In genomic region chr6:3251462-3252314, GRCh38 we compare ENCODE assay signal across 8 cellular contexts. TPM values are rescaled to one million over a fixed set of nuclear protein-coding genes. Genes with fewer than 3 reads are reported as not detected.
A peak's percentile ranks its signal among the peaks of the same experiment; 100 is the strongest.
DNase-seq lines count a peak whose midpoint lies in the region; ATAC-seq and TF ChIP-seq lines count a peak whose summit lies in the region.

No MANE protein-coding gene starts in this region.

- H3K4me3 Mint-ChIP-seq in naive thymus-derived CD8-positive, alpha-beta T cell = peak overlapping the region in 5 of 10 donors; percentile 19 to 68 (median 54)

- POLR2A ChIA-PET in IMR-90 (lab: Charles Lee; ENCODE audit: unreplicated experiment) = no interaction called here
- POLR2A ChIA-PET in naive thymus-derived CD8-positive, alpha-beta T cell (lab: Charles Lee) = interaction anchor here (1.1 to 1.6 kb wide), 2 partner anchors 92 to 94 kb away, joined by 3 to 9 read pairs; partner anchors contain the start of gene TUBB2A

- no peak overlapping the region for H2BK5ac ChIP-seq in IMR-90 (ENCODE audit: low read depth, low read length, poor library complexity, severe bottlenecking)

- no TSS peak for BruUV-seq in IMR-90 (replicated peaks; lab: Mats Ljungman, UMichigan)

- TF ChIP-seq CTCF in IMR-90 (conservative IDR thresholded peaks at IDR 0.05; ENCODE audit: low read depth, low read length) = peak; percentile 97
- peak; percentile 93 for TF ChIP-seq CTCF in OCI-LY1 (IDR thresholded peaks at IDR 0.05; ENCODE audit: low read length)
- TF ChIP-seq CTCF in epithelial cell of proximal tubule (conservative IDR thresholded peaks at IDR 0.05; ENCODE audit: low read depth, low read length) = peak; percentile 96

- H2AK5ac ChIP-seq in IMR-90 (ENCODE audit: low read depth, low read length) = no peak overlapping the region

- H4K20me1 ChIP-seq in IMR-90 (ENCODE audit: insufficient read depth, low read length) (no peaks in the 10 kb centered on the region), OCI-LY1 (ENCODE audit: insufficient read depth, low read length) (no peaks in the 10 kb centered on the region)

- no peaks in the 10 kb centered on the region for H3K9me2 ChIP-seq in OCI-LY1 (ENCODE audit: low read depth, low read length)

- no peaks in the 10 kb centered on the region for H3K9me3 ChIP-seq in IMR-90 (ENCODE audit: control insufficient read depth, insufficient read depth, low read length)
- no peaks in the 10 kb centered on the region for H3K9me3 ChIP-seq in OCI-LY1 (ENCODE audit: low read length)

- intact Hi-C loops in IMR-90 (cut with micrococcal nuclease) = loop anchor here (1.0 kb wide), 2 partner anchors 94 to 125 kb away; partner anchors contain the start of gene TUBB2A

- H3K79me2 ChIP-seq in OCI-LY1 (ENCODE audit: insufficient read depth, low read length) = no peaks in the 10 kb centered on the region

- peak overlapping the region; percentile 45; the same call in 1 of the 2 replicates for H4K5ac ChIP-seq in IMR-90 (ENCODE audit: low read depth, low read length)

- peak overlapping the region; percentile 41; the same call in 1 of the 2 replicates for H3K23ac ChIP-seq in IMR-90 (ENCODE audit: low read depth, low read length)

- H3K4ac ChIP-seq in IMR-90 (ENCODE audit: low read depth, low read length) = peak overlapping the region; percentile 26

- H3K27me3 Mint-ChIP-seq in naive thymus-derived CD8-positive, alpha-beta T cell = peaks cover 11 to 31% (median 19%) of the 10 kb centered on the region in 5 donors

- in situ Hi-C loops in IMR-90 (cut with MboI; ENCODE audit: low sequenced_read_pairs) = loop anchor here (5.0 to 10.0 kb wide), 2 partner anchors 124 to 257 kb away; partner anchors contain the start of gene NQO2

- no peak overlapping the region for H3K14ac ChIP-seq in IMR-90 (replicated peaks; ENCODE audit: low read depth, low read length)

- H3K4me1 ChIP-seq in IMR-90 (ENCODE audit: control insufficient read depth, insufficient read depth, low read length) (peaks cover 13% of the 10 kb centered on the region), OCI-LY1 (ENCODE audit: insufficient read depth, low read length, severe bottlenecking) (no peaks in the 10 kb centered on the region)

- H3K27me3 ChIP-seq in IMR-90 (ENCODE audit: control insufficient read depth, insufficient read depth, low read length) = peaks cover 1% of the 10 kb centered on the region; the same call in 1 of the 2 replicates
- peaks cover 9% of the 10 kb centered on the region for H3K27me3 ChIP-seq in OCI-LY1 (ENCODE audit: insufficient read depth, low read length)

- peak; percentile 93 for TF ChIP-seq RAD21 in IMR-90 (IDR thresholded peaks at IDR 0.05; ENCODE audit: low read length)

- peaks cover 0 to 1% (median 0%) of the 10 kb centered on the region in 9 donors for H3K9me3 Mint-ChIP-seq in naive thymus-derived CD8-positive, alpha-beta T cell

- no peaks in the 10 kb centered on the region for H3K79me1 ChIP-seq in IMR-90 (ENCODE audit: low read depth in 1 of 2, low read length in 2 of 2)

- H3K36me3 Mint-ChIP-seq in naive thymus-derived CD8-positive, alpha-beta T cell = no peaks in the 10 kb centered on the region

- peak overlapping the region; percentile 23 for H2BK20ac ChIP-seq in IMR-90 (ENCODE audit: low read depth, low read length)

- dilution Hi-C loops in IMR-90 (cut with HindIII; ENCODE audit: low sequenced_read_pairs, unreplicated experiment) = no loop called here

- peaks cover 6 to 10% (median 7%) of the 10 kb centered on the region in 4 donors for H3K4me1 Mint-ChIP-seq in naive thymus-derived CD8-positive, alpha-beta T cell

- ATAC-seq in IMR-90 (ENCODE audit: low read depth) = peak; percentile 82
- ATAC-seq in naive thymus-derived CD8-positive, alpha-beta T cell = peak; percentile 95 to 99

- peak overlapping the region; percentile 76 for H2AK9ac ChIP-seq in IMR-90 (replicated peaks; ENCODE audit: low read depth, low read length, poor library complexity)

- H3K4me3 ChIP-seq in IMR-90 (ENCODE audit: insufficient read depth, low read depth, low read length) (no peak overlapping the region), OCI-LY1 (ENCODE audit: low read depth, low read length, poor library complexity, severe bottlenecking) (no peak overlapping the region), epithelial cell of proximal tubule (ENCODE audit: low read depth, low read length) (no peak overlapping the region)

- CTCF ChIA-PET in IMR-90 (lab: Yijun Ruan, JAX) = interaction anchor here (0.6 to 2.4 kb wide), 9 partner anchors 9 to 484 kb away, joined by 3 to 11 read pairs (median 3); partner anchors contain the start of gene TUBB2A

- peak overlapping the region; percentile 53 for H4K91ac ChIP-seq in IMR-90 (ENCODE audit: insufficient read depth, low read depth, low read length)

- H3K4me2 ChIP-seq in IMR-90 (ENCODE audit: low read depth, low read length) = no peak overlapping the region
- no peak overlapping the region for H3K4me2 ChIP-seq in OCI-LY1 (ENCODE audit: low read length)

- peak overlapping the region in 3 of 10 donors; percentile 12 to 76 (median 36) for H3K27ac Mint-ChIP-seq in naive thymus-derived CD8-positive, alpha-beta T cell

- H3K18ac ChIP-seq in IMR-90 (ENCODE audit: low read depth, low read length) = no peak overlapping the region

- no peak for TF ChIP-seq POLR2A in IMR-90 (IDR thresholded peaks at IDR 0.05; ENCODE audit: low read depth, low read length)

- no peaks in the 10 kb centered on the region for H3K36me3 ChIP-seq in IMR-90 (ENCODE audit: control insufficient read depth, insufficient read depth, low read length)
- H3K36me3 ChIP-seq in OCI-LY1 (ENCODE audit: insufficient read depth, low read length) = no peaks in the 10 kb centered on the region

- DNase-seq in AML-193 (lab: John Stamatoyannopoulos, UW) (peak; percentile 70 to 77), GM19240 (ENCODE audit: insufficient read length, low spot score) (peak; percentile 97), IMR-90 (peak; percentile 80), epithelial cell of proximal tubule (ENCODE audit: low read depth) (no peak)
- DNase-seq in activated CD8-positive, alpha-beta memory T cell treated with anti-CD3 and anti-CD28 coated beads, Interleukin-2, amount 50 U/mL, for 48 hours = peak; percentile 86
- DNase-seq in naive thymus-derived CD8-positive, alpha-beta T cell = peak; percentile 63 to 86 (median 78)
- DNase-seq in stimulated activated CD8-positive, alpha-beta memory T cell treated with anti-CD3 and anti-CD28 coated beads, Interleukin-7, amount 100 ng/mL, for 48 hours (ENCODE audit: extremely low read depth in 1 of 2, low read depth in 1 of 2) = peak; percentile 48 to 56

- H3K27ac ChIP-seq in IMR-90 (ENCODE audit: insufficient read depth, low read length) (no peak overlapping the region), OCI-LY1 (ENCODE audit: low read depth, low read length, poor library complexity, severe bottlenecking) (no peak overlapping the region)

- no peak overlapping the region for H3K9ac ChIP-seq in IMR-90 (ENCODE audit: low read depth, low read length)
- no peak overlapping the region for H3K9ac ChIP-seq in OCI-LY1 (ENCODE audit: low read length)

- 4% methylated on average over 4 of the region's 20 CpGs; no CpG with 5 or more reads in 1 of the 2 experiments for WGBS in IMR-90 (ENCODE audit: extremely low coverage in 2 of 2, insufficient read length in 1 of 2), 2 experiments

- H2AFZ ChIP-seq in IMR-90 (replicated peaks; ENCODE audit: low read length, poor library complexity) (peak overlapping the region; percentile 88), OCI-LY1 (ENCODE audit: low read length) (no peak overlapping the region)

- 0 out of 2 replicates have a peak overlapping the region, but pooled peaks have one; percentile 53 for H2BK120ac ChIP-seq in IMR-90 (ENCODE audit: low read depth, low read length)

- H4K8ac ChIP-seq in IMR-90 (ENCODE audit: low read depth in 2 of 2, low read length in 2 of 2) = peak overlapping the region in 1 of 2 experiments; percentile 74; a peak in 3 of 4 replicates

- peaks cover 10% of the 10 kb centered on the region for H3K9me1 ChIP-seq in IMR-90 (ENCODE audit: insufficient read depth, low read length)

- no peaks in the 10 kb centered on the region for H3F3A ChIP-seq in OCI-LY1 (ENCODE audit: insufficient read depth, low read length)

- no peak overlapping the region for H3K56ac ChIP-seq in IMR-90 (ENCODE audit: extremely low read depth, insufficient read depth, low read length)

- no peak overlapping the region for H2BK15ac ChIP-seq in IMR-90 (ENCODE audit: low read depth, low read length)

TF ChIP-seq in IMR-90, 13 proteins besides CTCF, POLR2A, EP300 and RAD21:
- TF ChIP-seq MXI1 (IDR thresholded peaks at IDR 0.05; ENCODE audit: borderline replicate concordance, low read depth, low read length) = no peak
- peak; percentile 97 for TF ChIP-seq SMC3 (IDR thresholded peaks at IDR 0.05; ENCODE audit: low read depth, low read length)

RNA-seq across cellular contexts. Expression of gene PSMG4, which starts 7.1 kb away (rescaled TPM):
- total RNA-seq in IMR-90 (2012; rRNA removed) = 5.6 and 6.7 TPM in 2 replicates
- 13.4 and 17.7 TPM in 2 replicates for polyA plus RNA-seq in IMR-90 (2012; rRNA removed)
- 34.8 and 53.3 TPM in 2 replicates for polyA plus RNA-seq in IMR-90 (2012; cell fraction: cytosol; rRNA removed)
- 16.6 and 24.3 TPM in 2 replicates for polyA plus RNA-seq in IMR-90 (2012; cell fraction: nucleus; rRNA removed; ENCODE audit: low replicate concordance)
- total RNA-seq in epithelial cell of proximal tubule = 24.6 and 28.6 TPM in 2 replicates
- 10 to 100 TPM; 39.2 to 39.4 TPM for total RNA-seq in naive thymus-derived CD8-positive, alpha-beta T cell
- 10 to 100 TPM; 66.4 to 69.4 (median 67.2) TPM for polyA plus RNA-seq in naive thymus-derived CD8-positive, alpha-beta T cell

RNA-seq across cellular contexts. Expression of gene TUBB2B, which starts 24.2 kb away (rescaled TPM):
- total RNA-seq in IMR-90 (2012; rRNA removed) = 13.3 and 13.6 TPM in 2 replicates
- polyA plus RNA-seq in IMR-90 (2012; rRNA removed) = 19.0 and 21.1 TPM in 2 replicates
- 11.8 and 40.1 TPM in 2 replicates for polyA plus RNA-seq in IMR-90 (2012; cell fraction: cytosol; rRNA removed)
- 16.8 and 23.0 TPM in 2 replicates for polyA plus RNA-seq in IMR-90 (2012; cell fraction: nucleus; rRNA removed; ENCODE audit: low replicate concordance)
- total RNA-seq in epithelial cell of proximal tubule = 213 and 219 TPM in 2 replicates
- not detected for total RNA-seq in naive thymus-derived CD8-positive, alpha-beta T cell
- under 1 TPM in 2 of 3 donors, not detected in 1; 0.08 to 0.20 TPM for polyA plus RNA-seq in naive thymus-derived CD8-positive, alpha-beta T cell

Comparison
In these comparisons a context has a peak if more than half of its experiments do, and no peak if none do; other contexts are left out.
1. RNA of gene TUBB2B, which starts 24.2 kb away (total RNA-seq): 213 to 219 TPM in epithelial cell of proximal tubule; 13.3 to 13.6 TPM in IMR-90 and not detected in naive thymus-derived CD8-positive, alpha-beta T cell; every median in the first group is over 10 times any median in the second.
2. Peak in every context shown above with its lines, with median percentiles within 50 percentile points of each other: CTCF ChIP-seq.